ENCODE assay signal across 9 cellular contexts in the genomic region with DNA sequence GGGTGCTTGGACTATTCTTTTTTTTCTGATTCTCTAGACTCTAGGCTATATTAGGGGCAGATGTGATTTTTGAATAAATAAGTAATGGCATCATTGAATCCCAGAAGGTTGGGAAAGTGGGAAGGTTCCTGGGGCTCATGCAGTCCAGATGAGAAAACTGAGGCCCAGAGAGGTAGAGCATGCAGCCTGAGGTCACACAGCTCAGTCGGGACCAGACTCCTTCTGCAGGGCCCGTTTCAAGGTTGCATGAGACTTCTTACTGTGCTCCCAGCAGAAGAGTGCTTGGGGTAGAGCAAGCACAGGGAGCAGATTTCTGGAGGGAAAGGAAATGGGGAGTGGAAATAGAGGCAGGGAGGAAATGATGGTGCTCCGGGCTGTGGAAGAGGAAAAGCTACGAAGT. TPM values are rescaled to one million over a fixed set of nuclear protein-coding genes. Genes with fewer than 3 reads are reported as not detected.
"Had no signal": no experiment of that assay in that cellular context is flagged by ENCODE, and none has a peak within 500 bp of the region (broad histone marks: within the 10 kb centered on the region; RNA-seq: fewer than 3 reads in every experiment).

No MANE protein-coding gene starts in this region.

- H3K4me1 Mint-ChIP-seq: IgD-negative memory B cell had no signal

- H3K4me3 ChIP-seq: GM23248, HAP-1 had no signal

- FAIRE-seq: HTR-8/SVneo had no signal

- H3K27ac ChIP-seq: GM23248 had no signal

- H3K36me3 ChIP-seq: HAP-1 had no signal

- H3K9me3 Mint-ChIP-seq: IgD-negative memory B cell had no signal

- H3K9me3 ChIP-seq: HAP-1 had no signal

- DNase-seq: GM23248, GOT3, H7, KG1 had no signal

- ATAC-seq: HCT116 had no signal

- H3K4me1 ChIP-seq: HAP-1 had no signal

- H2AFZ ChIP-seq: GM23248 had no signal

- H3K9ac ChIP-seq: GM23248 had no signal

- H3K27ac Mint-ChIP-seq: IgD-negative memory B cell had no signal

RNA-seq across cellular contexts. Expression of a gene that starts 59.8 kb away (rescaled TPM):
- total RNA-seq: HT-29 had no signal
- polyA plus RNA-seq: IgD-negative memory B cell had no signal
